18 cellular contexts compared by ENCODE assay signal in the genomic region with DNA sequence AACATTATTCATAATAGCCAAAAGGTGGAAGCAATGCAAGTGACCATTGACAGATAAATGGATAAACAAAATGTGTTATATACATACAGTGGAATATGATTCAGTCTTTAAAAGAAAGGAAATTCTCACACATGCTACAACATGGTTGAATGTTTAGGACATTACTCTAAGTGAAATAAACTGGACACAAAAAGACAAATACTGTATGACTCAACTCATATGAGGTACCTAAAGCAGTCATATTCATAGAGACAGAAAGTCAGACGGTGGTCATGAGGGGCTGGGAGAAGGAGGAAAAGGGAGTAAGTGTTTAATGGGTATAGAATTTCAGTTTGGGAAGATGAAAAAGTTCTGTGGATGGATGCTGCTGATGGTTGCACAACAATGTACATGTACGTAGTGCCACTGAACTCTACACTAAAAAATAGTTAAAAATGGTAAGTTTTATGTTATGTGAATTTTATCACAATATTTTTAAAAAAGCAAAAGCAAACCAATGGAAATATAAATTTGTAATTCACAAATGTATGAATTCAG. TPM values are rescaled to one million over a fixed set of nuclear protein-coding genes. Genes with fewer than 3 reads are reported as not detected.
A peak's percentile ranks its signal among the peaks of the same experiment; 100 is the strongest.
DNase-seq lines count a peak whose midpoint lies in the region; ATAC-seq, FAIRE-seq and TF ChIP-seq lines count a peak whose summit lies in the region.
"Had no signal": no experiment of that assay in that cellular context is flagged by ENCODE, and none has a peak within 500 bp of the region (broad histone marks: within the 10 kb centered on the region; RNA-seq: fewer than 3 reads in every experiment).

No MANE protein-coding gene starts in this region.

- H4K20me1 ChIP-seq in HepG2 (ENCODE audit: insufficient read depth, low read length): no peaks in the 10 kb centered on the region
- H4K20me1 ChIP-seq in osteoblast (ENCODE audit: insufficient read depth, low read length): peaks cover 4% of the 10 kb centered on the region
- H4K20me1 ChIP-seq: BLaER1 had no signal

- FAIRE-seq in HepG2 (lab: Jason Lieb, UNC): no peak

- POLR2A ChIA-PET in HepG2 (lab: Yijun Ruan, JAX): no interaction called here

- H3K9ac ChIP-seq in HepG2 (ENCODE audit: insufficient read depth, low read depth, low read length): no peak overlapping the region
- H3K9ac ChIP-seq: BLaER1 had no signal

- H3K4me3 ChIP-seq in HepG2 (replicated peaks in 1 of 3; ENCODE audit: insufficient read depth in 1 of 3, low read depth in 2 of 3, low read length in 3 of 3) (no peak overlapping the region), right lobe of liver (no peak overlapping the region), RWPE2 (ENCODE audit: severe bottlenecking) (no peak overlapping the region), osteoblast (ENCODE audit: insufficient read depth, low read length) (no peak overlapping the region)
- H3K4me3 ChIP-seq: BLaER1, HAP-1 had no signal

- TF ChIP-seq RAD21 in HepG2 (CRISPR knock-in tag; IDR thresholded peaks at IDR 0.05): no peak

- peaks cover 9% of the 10 kb centered on the region for H3K4me1 ChIP-seq in HepG2 (ENCODE audit: insufficient read depth, low read length)
- no peaks in the 10 kb centered on the region for H3K4me1 ChIP-seq in right lobe of liver
- peaks cover 11% of the 10 kb centered on the region for H3K4me1 ChIP-seq in RWPE2 (ENCODE audit: insufficient read depth, poor library complexity, severe bottlenecking)
- H3K4me1 ChIP-seq in foreskin keratinocyte: peaks cover 25% of the 10 kb centered on the region
- H3K4me1 ChIP-seq in osteoblast (ENCODE audit: insufficient read depth, low read length): no peaks in the 10 kb centered on the region
- H3K4me1 ChIP-seq: Caco-2 had no signal

- ATAC-seq in HepG2 (no peak), right lobe of liver (no peak), RWPE2 (ENCODE audit: low read depth) (peak; percentile 77), foreskin keratinocyte (peak; percentile 70)

- TF ChIP-seq POLR2A in HepG2 (IDR thresholded peaks at IDR 0.05; ENCODE audit: insufficient read depth in 1 of 2, low read depth in 2 of 2, low read length in 2 of 2): no peak
- no peak for TF ChIP-seq POLR2A in right lobe of liver (IDR thresholded peaks at IDR 0.05)

- WGBS in HepG2 (ENCODE audit: low lambda C conversion rate): 86% methylated on average over 2 of the region's 2 CpGs
- 84% methylated on average over 2 of the region's 2 CpGs for WGBS in right lobe of liver (ENCODE audit: insufficient coverage, low coverage, low lambda C conversion rate, missing lambda C conversion rate)

- CTCF ChIA-PET in HepG2 (lab: Yijun Ruan, JAX; ENCODE audit: low intra/inter-chr PET ratio, low total read pairs): no interaction called here

- no peak overlapping the region for H3K4me2 ChIP-seq in HepG2 (ENCODE audit: low read depth, low read length)
- no peak overlapping the region for H3K4me2 ChIP-seq in osteoblast (ENCODE audit: insufficient read depth, low read length)
- H3K4me2 ChIP-seq: BLaER1 had no signal

- no TSS peak for BruUV-seq in HepG2 (replicated peaks; lab: Mats Ljungman, UMichigan)

- no peaks in the 10 kb centered on the region for H3K79me2 ChIP-seq in HepG2 (ENCODE audit: insufficient read depth, low read length)
- peaks cover 22% of the 10 kb centered on the region for H3K79me2 ChIP-seq in osteoblast (ENCODE audit: insufficient read depth, low read length)

- TF ChIP-seq EP300 in HepG2 (IDR thresholded peaks at IDR 0.05; ENCODE audit: low read depth in 2 of 2, low read length in 2 of 2) (no peak), HepG2 (CRISPR knock-in tag; IDR thresholded peaks at IDR 0.05; ENCODE audit: borderline replicate concordance) (no peak)

- H3K27me3 ChIP-seq in HepG2 (ENCODE audit: control insufficient read depth in 1 of 2, insufficient read depth in 2 of 2, low read length in 2 of 2): no peaks in the 10 kb centered on the region
- no peaks in the 10 kb centered on the region for H3K27me3 ChIP-seq in right lobe of liver
- no peaks in the 10 kb centered on the region for H3K27me3 ChIP-seq in RWPE2 (ENCODE audit: insufficient read depth, poor library complexity, severe bottlenecking)
- no peaks in the 10 kb centered on the region for H3K27me3 ChIP-seq in foreskin keratinocyte
- no peaks in the 10 kb centered on the region for H3K27me3 ChIP-seq in osteoblast (ENCODE audit: insufficient read depth, low read length)

- H3K9me3 ChIP-seq in HepG2 (ENCODE audit: low read length) (no peaks in the 10 kb centered on the region), right lobe of liver (no peaks in the 10 kb centered on the region), RWPE2 (ENCODE audit: severe bottlenecking) (no peaks in the 10 kb centered on the region), osteoblast (ENCODE audit: low read depth, low read length) (no peaks in the 10 kb centered on the region)
- H3K9me3 ChIP-seq: BLaER1, Caco-2, HAP-1 had no signal

- H3K27ac ChIP-seq in HepG2 (ENCODE audit: extremely low read length, insufficient read depth, low read length) (no peak overlapping the region), right lobe of liver (no peak overlapping the region), RWPE2 (ENCODE audit: poor library complexity, severe bottlenecking) (no peak overlapping the region), foreskin keratinocyte (no peak overlapping the region), osteoblast (ENCODE audit: low read depth, low read length) (no peak overlapping the region)
- H3K27ac ChIP-seq: BLaER1, HL-60 had no signal

- H2AFZ ChIP-seq in HepG2 (ENCODE audit: low read length): no peak overlapping the region
- no peak overlapping the region for H2AFZ ChIP-seq in osteoblast (ENCODE audit: low read length)

- no peak for TF ChIP-seq CTCF in HepG2 (CRISPR knock-in tag; IDR thresholded peaks at IDR 0.05)
- TF ChIP-seq CTCF in right lobe of liver (IDR thresholded peaks at IDR 0.05): no peak
- no peak for TF ChIP-seq CTCF in RWPE2 (IDR thresholded peaks at IDR 0.05; ENCODE audit: poor library complexity, severe bottlenecking)
- TF ChIP-seq CTCF in foreskin keratinocyte (conservative IDR thresholded peaks at IDR 0.05): no peak
- no peak for TF ChIP-seq CTCF in osteoblast (IDR thresholded peaks at IDR 0.05; ENCODE audit: extremely low read depth, low read depth, low read length)

- in situ Hi-C loops in HepG2 (cut with HindIII; ENCODE audit: extremely low pct_ligation_motif_present, low pct_unique_long_range_greater_than_20kb): no loop called here

- H3K36me3 ChIP-seq in HepG2 (replicated peaks in 1 of 2; ENCODE audit: control insufficient read depth in 1 of 2, insufficient read depth in 2 of 2, low read length in 2 of 2) (peaks cover 0 to 3% of the 10 kb centered on the region in 2 experiments; a peak in 2 of 5 replicates), right lobe of liver (peaks cover 0 to 3% (median 0%) of the 10 kb centered on the region in 4 donors), RWPE2 (ENCODE audit: low read depth) (peaks cover 12% of the 10 kb centered on the region), osteoblast (ENCODE audit: insufficient read depth, low read length) (no peaks in the 10 kb centered on the region)
- H3K36me3 ChIP-seq: BLaER1, HAP-1 had no signal

- intact Hi-C loops in HepG2 (cut with micrococcal nuclease; ENCODE audit: unreplicated experiment): no loop called here
- intact Hi-C loops in right lobe of liver (cut with DNase I): no loop called here
- intact Hi-C loops in head of caudate nucleus (cut with DNase I): no loop called here

- DNase-seq in HepG2 (ENCODE audit: low spot score) (no peak), right lobe of liver (no peak), RWPE2 (ENCODE audit: low spot score) (no peak), foreskin keratinocyte (peak; percentile 67 to 83), osteoblast (ENCODE audit: insufficient read length, low spot score, missing footprints) (no peak), head of caudate nucleus (no peak), HT-29 (ENCODE audit: low spot score) (no peak)
- DNase-seq: 8988T; AML-193; Caco-2; CD8-positive, alpha-beta memory T cell; DND-41; GF-D8; GOT3; KG1 had no signal

RNA-seq across cellular contexts. Expression of a gene that starts 5.3 kb away (rescaled TPM):
- total RNA-seq in HepG2 (2016; rRNA removed; fragmentation: Illumina TruSeq; extraction: Trizol) (20.7 and 26.4 TPM in 2 replicates), right lobe of liver (10 to 100 TPM in 1 of 6 experiments, 1 to 10 TPM in 5; 7.3 to 10.4 (median 7.9) TPM), foreskin keratinocyte (13.6 and 15.1 TPM in 2 replicates), osteoblast (18.1 and 20.3 TPM in 2 replicates)
- total RNA-seq in HepG2 (2016; cell fraction: cytosol; rRNA removed; fragmentation: Illumina TruSeq; extraction: Trizol; ENCODE audit: low read depth): 8.9 and 11.8 TPM in 2 replicates
- total RNA-seq in HepG2 (2016; cell fraction: insoluble cytoplasmic fraction; rRNA removed; fragmentation: Illumina TruSeq; extraction: Trizol): 19.3 and 25.3 TPM in 2 replicates
- total RNA-seq in HepG2 (2016; cell fraction: membrane; rRNA removed; fragmentation: Illumina TruSeq; extraction: Trizol): 10.5 and 15.0 TPM in 2 replicates
- 12.6 and 12.9 TPM in 2 replicates for total RNA-seq in HepG2 (2016; cell fraction: nucleus; rRNA removed; fragmentation: Illumina TruSeq; extraction: Trizol)
- polyA plus RNA-seq in HepG2 (2011; rRNA removed) (4.7 and 4.8 TPM in 2 replicates), foreskin keratinocyte (12.5 and 14.5 TPM in 2 replicates)
- 2.8 and 4.1 TPM in 2 replicates for polyA plus RNA-seq in HepG2 (2011; cell fraction: cytosol; rRNA removed)
- polyA plus RNA-seq in HepG2 (2011; cell fraction: nucleus; rRNA removed): 4.2 and 8.3 TPM in 2 replicates
- 10.2 and 11.9 TPM in 2 replicates for polyA plus RNA-seq in HepG2 (2012)
- polyA plus RNA-seq in HepG2 (2016; cell fraction: cytosol; fragmentation: Illumina TruSeq; extraction: Trizol; ENCODE audit: low read depth): 1.3 and 2.2 TPM in 2 replicates
- polyA plus RNA-seq in HepG2 (2016; cell fraction: insoluble cytoplasmic fraction; fragmentation: Illumina TruSeq; extraction: Trizol; ENCODE audit: low read depth): 12.3 and 17.6 TPM in 2 replicates
- polyA plus RNA-seq in HepG2 (2016; cell fraction: membrane; fragmentation: Illumina TruSeq; extraction: Trizol; ENCODE audit: low read depth): 2.7 and 3.8 TPM in 2 replicates
- polyA plus RNA-seq in HepG2 (2016; cell fraction: nucleus; fragmentation: Illumina TruSeq; extraction: Trizol; ENCODE audit: insufficient read depth, low read depth): 12.2 and 12.5 TPM in 2 replicates
- 3.9 and 8.9 TPM in 2 replicates for polyA minus RNA-seq in HepG2 (2011; rRNA and poly(A)+ RNA removed; ENCODE audit: low replicate concordance)
- 2.0 and 4.0 TPM in 2 replicates for polyA minus RNA-seq in HepG2 (2011; cell fraction: cytosol; rRNA and poly(A)+ RNA removed)
- 7.2 and 11.8 TPM in 2 replicates for polyA minus RNA-seq in HepG2 (2011; cell fraction: nucleus; rRNA and poly(A)+ RNA removed)
- 3.2 and 4.5 TPM in 2 replicates for total RNA-seq in HT-29 (2014; rRNA removed; shearing (Covaris generic))

RNA-seq across cellular contexts. Expression of a gene that starts 54.4 kb away (rescaled TPM):
- 20.3 and 24.8 TPM in 2 replicates for total RNA-seq in HepG2 (2016; rRNA removed; fragmentation: Illumina TruSeq; extraction: Trizol)
- 10.6 and 13.0 TPM in 2 replicates for total RNA-seq in HepG2 (2016; cell fraction: cytosol; rRNA removed; fragmentation: Illumina TruSeq; extraction: Trizol; ENCODE audit: low read depth)
- 21.0 and 27.0 TPM in 2 replicates for total RNA-seq in HepG2 (2016; cell fraction: insoluble cytoplasmic fraction; rRNA removed; fragmentation: Illumina TruSeq; extraction: Trizol)
- 12.4 and 16.6 TPM in 2 replicates for total RNA-seq in HepG2 (2016; cell fraction: membrane; rRNA removed; fragmentation: Illumina TruSeq; extraction: Trizol)
- 11.5 and 15.1 TPM in 2 replicates for total RNA-seq in HepG2 (2016; cell fraction: nucleus; rRNA removed; fragmentation: Illumina TruSeq; extraction: Trizol)
- 18.5 and 20.8 TPM in 2 replicates for polyA plus RNA-seq in HepG2 (2011; rRNA removed)
- polyA plus RNA-seq in HepG2 (2011; cell fraction: cytosol; rRNA removed): 19.5 and 23.3 TPM in 2 replicates
- polyA plus RNA-seq in HepG2 (2011; cell fraction: nucleus; rRNA removed): 8.9 and 9.9 TPM in 2 replicates
- 10.9 and 12.0 TPM in 2 replicates for polyA plus RNA-seq in HepG2 (2012)
- 12.6 and 15.1 TPM in 2 replicates for polyA plus RNA-seq in HepG2 (2016; cell fraction: cytosol; fragmentation: Illumina TruSeq; extraction: Trizol; ENCODE audit: low read depth)
- 28.8 and 28.9 TPM in 2 replicates for polyA plus RNA-seq in HepG2 (2016; cell fraction: insoluble cytoplasmic fraction; fragmentation: Illumina TruSeq; extraction: Trizol; ENCODE audit: low read depth)
- 13.3 and 13.9 TPM in 2 replicates for polyA plus RNA-seq in HepG2 (2016; cell fraction: membrane; fragmentation: Illumina TruSeq; extraction: Trizol; ENCODE audit: low read depth)
- polyA plus RNA-seq in HepG2 (2016; cell fraction: nucleus; fragmentation: Illumina TruSeq; extraction: Trizol; ENCODE audit: insufficient read depth, low read depth): 15.3 and 19.3 TPM in 2 replicates
- polyA minus RNA-seq in HepG2 (2011; rRNA and poly(A)+ RNA removed; ENCODE audit: low replicate concordance): 5.3 and 6.9 TPM in 2 replicates
- 3.1 and 3.6 TPM in 2 replicates for polyA minus RNA-seq in HepG2 (2011; cell fraction: cytosol; rRNA and poly(A)+ RNA removed)
- polyA minus RNA-seq in HepG2 (2011; cell fraction: nucleus; rRNA and poly(A)+ RNA removed): 7.2 and 10.6 TPM in 2 replicates
- 1 to 10 TPM; 1.7 to 5.3 (median 4.2) TPM for total RNA-seq in right lobe of liver
- total RNA-seq in foreskin keratinocyte: 28.1 and 28.7 TPM in 2 replicates
- polyA plus RNA-seq in foreskin keratinocyte: 42.3 and 42.4 TPM in 2 replicates
- total RNA-seq in osteoblast: 10.9 and 13.0 TPM in 2 replicates
- 33.1 and 36.8 TPM in 2 replicates for total RNA-seq in HT-29 (2014; rRNA removed; shearing (Covaris generic))

Comparison
In these comparisons a context has a peak if more than half of its experiments do, and no peak if none do; other contexts are left out.
1. ATAC-seq: peak in RWPE2 (single experiment) and foreskin keratinocyte (single experiment); none in HepG2 (single experiment) and right lobe of liver (0 of 4).
2. DNase-seq: peak in foreskin keratinocyte (2 of 2); none in HepG2 (single experiment), right lobe of liver (0 of 3), RWPE2 (single experiment), osteoblast (single experiment), head of caudate nucleus (0 of 42) and HT-29 (single experiment).